Comparison of ENCODE assay signal across 20 cellular contexts in the genomic region with DNA sequence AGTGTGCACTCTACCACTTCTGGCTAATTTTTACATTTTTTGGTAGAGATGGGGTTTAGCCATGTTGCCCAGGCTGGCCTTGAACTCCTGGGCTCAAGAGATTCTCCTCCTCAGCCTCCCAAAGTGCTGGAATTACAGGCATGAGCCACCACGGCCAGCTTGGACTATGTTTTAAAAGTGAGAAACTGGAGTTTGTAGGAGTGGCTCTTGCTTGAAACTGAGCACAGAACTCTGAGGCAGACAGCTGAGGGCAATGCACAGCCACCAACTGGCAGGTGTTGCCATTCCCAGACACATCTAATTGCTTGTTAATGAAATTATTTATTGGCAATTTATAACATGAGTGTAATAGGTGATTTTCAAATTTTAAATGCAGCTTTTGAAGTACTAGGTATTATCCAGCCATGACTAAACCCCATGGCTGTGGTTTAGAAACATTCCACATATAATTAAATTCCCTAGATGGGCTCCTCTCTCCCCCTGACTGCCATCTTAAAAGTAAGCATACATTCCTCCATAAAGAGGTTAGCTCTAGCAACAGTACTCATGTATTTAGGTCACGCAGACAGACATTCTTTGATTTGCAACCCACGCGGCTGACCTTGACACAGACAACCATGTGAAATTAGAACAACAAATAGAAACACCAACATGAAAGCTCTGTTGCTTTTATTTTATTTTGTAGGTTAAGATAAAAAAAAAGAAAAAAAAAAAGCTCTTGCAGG. TPM values are rescaled to one million over a fixed set of nuclear protein-coding genes. Genes with fewer than 3 reads are reported as not detected.
A peak's percentile ranks its signal among the peaks of the same experiment; 100 is the strongest.
DNase-seq lines count a peak whose midpoint lies in the region; ATAC-seq and TF ChIP-seq lines count a peak whose summit lies in the region.
"Had no signal": no experiment of that assay in that cellular context is flagged by ENCODE, and none has a peak within 500 bp of the region (broad histone marks: within the 10 kb centered on the region; RNA-seq: fewer than 3 reads in every experiment).

No MANE protein-coding gene starts in this region.

- intact Hi-C loops in Right ventricle myocardium superior (cut with DNase I) = no loop called here
- intact Hi-C loops in heart left ventricle (cut with DNase I) = no loop called here
- intact Hi-C loops in adrenal gland (cut with DNase I) = no loop called here
- intact Hi-C loops in ascending aorta (cut with DNase I) = no loop called here
- intact Hi-C loops in stomach (cut with DNase I; ENCODE audit: low total_unique reads) = no loop called here

- WGBS in heart left ventricle, 4 donors = 48 to 54% (median 50%) methylated on average over 4 of the region's 4 CpGs
- 45 to 50% (median 46%) methylated on average over 4 of the region's 4 CpGs for WGBS in adrenal gland, 4 donors
- whole genome bisulfite sequencing in stomach, 5 donors = 86 to 92% (median 89%) methylated on average over 4 of the region's 4 CpGs

- TF ChIP-seq CTCF in heart left ventricle (IDR thresholded peaks at IDR 0.05) (no peak), adrenal gland (IDR thresholded peaks at IDR 0.05) (no peak), kidney epithelial cell (IDR thresholded peaks at IDR 0.05; ENCODE audit: insufficient read depth, low read length, poor library complexity, severe bottlenecking) (no peak), ascending aorta (IDR thresholded peaks at IDR 0.05) (no peak), WERI-Rb-1 (IDR thresholded peaks at IDR 0.05; ENCODE audit: low read depth, low read length) (no peak), stomach (IDR thresholded peaks at IDR 0.05) (no peak)

- no peaks in the 10 kb centered on the region for H3K36me3 ChIP-seq in heart left ventricle
- no peaks in the 10 kb centered on the region for H3K36me3 ChIP-seq in adrenal gland (replicated peaks in 1 of 2)
- no peaks in the 10 kb centered on the region for H3K36me3 ChIP-seq in kidney epithelial cell (ENCODE audit: control insufficient read depth, insufficient read depth, low read length)
- no peaks in the 10 kb centered on the region for H3K36me3 ChIP-seq in ascending aorta
- H3K36me3 ChIP-seq in WERI-Rb-1 = no peaks in the 10 kb centered on the region
- H3K36me3 ChIP-seq in stomach = no peaks in the 10 kb centered on the region

- peaks cover 0 to 30% (median 2%) of the 10 kb centered on the region in 12 donors for H3K4me1 ChIP-seq in heart left ventricle
- H3K4me1 ChIP-seq in adrenal gland (replicated peaks in 1 of 2) = peaks cover 8 to 12% of the 10 kb centered on the region in 2 donors
- no peaks in the 10 kb centered on the region for H3K4me1 ChIP-seq in ascending aorta
- H3K4me1 ChIP-seq in stomach = peaks cover 0 to 13% (median 0%) of the 10 kb centered on the region in 4 donors
- H3K4me1 ChIP-seq: A549 had no signal

- H3K27me3 ChIP-seq in heart left ventricle = no peaks in the 10 kb centered on the region
- H3K27me3 ChIP-seq in adrenal gland = no peaks in the 10 kb centered on the region
- H3K27me3 ChIP-seq in kidney epithelial cell (ENCODE audit: control insufficient read depth, insufficient read depth, low read length) = no peaks in the 10 kb centered on the region
- no peaks in the 10 kb centered on the region for H3K27me3 ChIP-seq in ascending aorta
- no peaks in the 10 kb centered on the region for H3K27me3 ChIP-seq in WERI-Rb-1 (ENCODE audit: insufficient read depth, low read depth, severe bottlenecking)
- no peaks in the 10 kb centered on the region for H3K27me3 ChIP-seq in stomach

- ATAC-seq in Right ventricle myocardium superior (ENCODE audit: poor library complexity) = peak; percentile 41
- ATAC-seq in heart left ventricle = no peak
- ATAC-seq: A549; activated CD8-positive, alpha-beta T cell treated with anti-CD3 and anti-CD28 coated beads for 36 hours; activated naive CD8-positive, alpha-beta T cell treated with anti-CD3 and anti-CD28 coated beads, Interleukin-2, amount 50 U/mL, for 24 hours; GM12878 had no signal

- no peak for TF ChIP-seq EP300 in stomach (IDR thresholded peaks at IDR 0.05)

- TF ChIP-seq POLR2A in heart left ventricle (IDR thresholded peaks at IDR 0.05) = no peak
- TF ChIP-seq POLR2A in adrenal gland (IDR thresholded peaks at IDR 0.05) = no peak
- no peak for TF ChIP-seq POLR2A in stomach (IDR thresholded peaks at IDR 0.05)

- H3K9me3 ChIP-seq in heart left ventricle (peaks cover 0 to 14% (median 5%) of the 10 kb centered on the region in 12 donors), adrenal gland (replicated peaks in 1 of 3) (no peaks in the 10 kb centered on the region), ascending aorta (peaks cover 0 to 8% of the 10 kb centered on the region in 2 donors), WERI-Rb-1 (ENCODE audit: severe bottlenecking) (no peaks in the 10 kb centered on the region), stomach (peaks cover 2 to 10% (median 5%) of the 10 kb centered on the region in 4 donors)
- H3K9me3 ChIP-seq: A549 had no signal

- H3K4me3 ChIP-seq in heart left ventricle (no peak overlapping the region), adrenal gland (no peak overlapping the region), kidney epithelial cell (ENCODE audit: low read depth, low read length) (no peak overlapping the region), skeletal muscle cell (ENCODE audit: low read depth, low read length) (no peak overlapping the region), ascending aorta (no peak overlapping the region), WERI-Rb-1 (ENCODE audit: low read depth, low read length) (no peak overlapping the region), stomach (no peak overlapping the region)
- H3K4me3 ChIP-seq: A549, GM12878 had no signal

- H3K27ac ChIP-seq in heart left ventricle (peak overlapping the region in 3 of 12 donors; percentile 1 to 32 (median 6)), adrenal gland (no peak overlapping the region), ascending aorta (no peak overlapping the region), WERI-Rb-1 (no peak overlapping the region), stomach (no peak overlapping the region)
- H3K27ac ChIP-seq: A549, epithelial cell of prostate, VCaP had no signal

- DNase-seq in Right ventricle myocardium superior = no peak
- DNase-seq in heart left ventricle = no peak
- DNase-seq in adrenal gland = peak in 6 of 7 donors; percentile 22 to 73 (median 42)
- DNase-seq in kidney epithelial cell (ENCODE audit: low read depth) = peak; percentile 56
- DNase-seq in skeletal muscle cell (ENCODE audit: low read depth) = peak; percentile 47
- no peak for DNase-seq in ascending aorta (ENCODE audit: low spot score in 2 of 2)
- DNase-seq in WERI-Rb-1 = no peak
- no peak for DNase-seq in stomach
- DNase-seq: activated CD8-positive, alpha-beta T cell treated with anti-CD3 and anti-CD28 coated beads for 36 hours; activated naive CD8-positive, alpha-beta T cell treated with anti-CD3 and anti-CD28 coated beads, Interleukin-2, amount 50 U/mL, for 24 hours; CD8-positive, alpha-beta memory T cell; cortex of kidney; KG1; NCI-H1092 treated with DMSO at 0.1 percent for 48 hours; NCI-H2171; NCI-H774 had no signal

RNA-seq across cellular contexts. Expression of a gene that starts 19.8 kb away (rescaled TPM):
- total RNA-seq in Right ventricle myocardium superior (16.9 TPM), heart left ventricle (10 to 100 TPM in 8 of 9 donors, 1 to 10 TPM in 1; 9.6 to 24.7 (median 19.1) TPM), adrenal gland (10 to 100 TPM in 2 of 8 donors, 1 to 10 TPM in 6; 4.6 to 13.2 (median 8.5) TPM), kidney epithelial cell (3.8 and 4.7 TPM in 2 replicates), ascending aorta (1.5 TPM), stomach (1 to 10 TPM in 4 of 5 donors, not detected in 1; 1.8 to 7.4 (median 6.7) TPM)
- polyA plus RNA-seq in heart left ventricle (1 to 10 TPM; 3.6 to 8.4 TPM), adrenal gland (10 to 100 TPM in 1 of 3 donors, 1 to 10 TPM in 2; 1.1 to 12.8 (median 2.1) TPM), stomach (1 to 10 TPM; 2.0 to 4.6 (median 3.1) TPM)

Comparison
In these comparisons a context has a peak if more than half of its experiments do, and no peak if none do; other contexts are left out.
1. DNase-seq: peak in adrenal gland (6 of 7), kidney epithelial cell (single experiment) and skeletal muscle cell (single experiment); none in Right ventricle myocardium superior (single experiment), heart left ventricle (0 of 5), ascending aorta (0 of 2), WERI-Rb-1 (single experiment) and stomach (single experiment).